Comparison of ENCODE assay signal across 22 cellular contexts in genomic region chr9:81470864-81471263, GRCh38.
"Had no signal": no experiment of that assay in that cellular context is flagged by ENCODE, and none has a peak within 500 bp of the region (broad histone marks: within the 10 kb centered on the region; RNA-seq: fewer than 3 reads in every experiment).

No MANE protein-coding gene starts in this region.

- DNase-seq: dermis blood vessel endothelial cell; effector memory CD4-positive, alpha-beta T cell; head of caudate nucleus; midbrain; naive thymus-derived CD8-positive, alpha-beta T cell; nephron progenitor cell; nucleus accumbens; stimulated activated CD4-positive, alpha-beta T cell treated with anti-CD3 and anti-CD28 coated beads, Interleukin-2, amount 100 ng/mL, for 24 hours; stimulated activated CD4-positive, alpha-beta T cell treated with anti-CD3 and anti-CD28 coated beads, Interleukin-4, amount 100 ng/mL, for 24 hours; stimulated activated naive CD4-positive, alpha-beta T cell treated with Interleukin-2 at 50 U/mL for 16 hours; stomach; thyroid gland; trophoblast cell had no signal

- H3K36me3 ChIP-seq: esophagus muscularis mucosa, prostate gland, right atrium auricular region, stomach, thyroid gland, vagina had no signal

- H3K9me3 ChIP-seq: esophagus muscularis mucosa, prostate gland, right atrium auricular region, stomach, thyroid gland, vagina had no signal

- H3K4me3 ChIP-seq: coronary artery, esophagus muscularis mucosa, lung, prostate gland, right atrium auricular region, stomach, thyroid gland, vagina had no signal

- ATAC-seq: left lobe of liver; naive thymus-derived CD8-positive, alpha-beta T cell; sciatic nerve; stimulated activated effector memory CD8-positive, alpha-beta T cell treated with anti-CD3 and anti-CD28 coated beads, Interleukin-12 subunit alpha, Interleukin-12 subunit beta, amount 100 ng/mL, for 72 hours had no signal

- H3K4me1 ChIP-seq: prostate gland, right atrium auricular region, thyroid gland, vagina had no signal
